In the genomic region with DNA sequence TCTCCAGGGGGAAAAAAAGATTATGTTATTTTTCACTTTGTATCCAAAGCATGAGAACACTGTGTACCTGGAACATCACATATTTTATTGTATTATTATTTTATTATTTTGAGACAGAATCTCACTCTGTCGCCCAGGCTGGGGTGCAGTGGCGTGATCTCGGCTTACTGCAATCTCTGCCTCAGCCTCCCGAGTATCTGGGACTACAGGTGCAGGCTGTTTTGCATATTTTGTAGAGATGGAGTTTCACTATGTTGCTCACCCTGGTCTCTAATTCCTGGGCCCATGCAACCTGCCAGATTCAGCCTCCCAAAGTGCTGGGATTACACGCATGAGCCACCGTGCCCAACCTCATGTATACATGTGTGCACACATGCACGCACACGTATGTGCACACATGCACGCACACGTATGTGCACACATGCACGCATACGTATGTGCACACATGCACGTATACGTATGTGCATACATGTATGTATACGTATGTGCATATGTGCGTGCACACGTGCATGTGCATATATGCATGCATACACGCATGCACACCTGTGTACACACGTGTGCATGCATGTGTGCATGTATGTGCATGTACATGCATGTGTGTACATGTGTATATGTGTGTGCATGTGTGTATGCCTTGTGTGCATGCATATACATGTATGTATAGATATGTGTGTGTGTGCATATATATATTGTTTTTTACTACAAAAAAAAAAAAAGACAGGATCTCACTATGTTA, we compare ENCODE assay signal across 1 cellular context.
TF ChIP-seq lines count a peak whose summit lies in the region.

No MANE protein-coding gene starts in this region.

TF ChIP-seq in H1, 55 proteins besides CTCF, POLR2A, EP300 and RAD21:
- TF ChIP-seq JUN (IDR thresholded peaks at IDR 0.05; ENCODE audit: low read depth, low read length) (peak; percentile 38; the same call in 1 of the 2 replicates), SP1 (IDR thresholded peaks at IDR 0.05; ENCODE audit: low read depth, low read length) (no peak)
